ENCODE assay signal across 8 cellular contexts in the genomic region with DNA sequence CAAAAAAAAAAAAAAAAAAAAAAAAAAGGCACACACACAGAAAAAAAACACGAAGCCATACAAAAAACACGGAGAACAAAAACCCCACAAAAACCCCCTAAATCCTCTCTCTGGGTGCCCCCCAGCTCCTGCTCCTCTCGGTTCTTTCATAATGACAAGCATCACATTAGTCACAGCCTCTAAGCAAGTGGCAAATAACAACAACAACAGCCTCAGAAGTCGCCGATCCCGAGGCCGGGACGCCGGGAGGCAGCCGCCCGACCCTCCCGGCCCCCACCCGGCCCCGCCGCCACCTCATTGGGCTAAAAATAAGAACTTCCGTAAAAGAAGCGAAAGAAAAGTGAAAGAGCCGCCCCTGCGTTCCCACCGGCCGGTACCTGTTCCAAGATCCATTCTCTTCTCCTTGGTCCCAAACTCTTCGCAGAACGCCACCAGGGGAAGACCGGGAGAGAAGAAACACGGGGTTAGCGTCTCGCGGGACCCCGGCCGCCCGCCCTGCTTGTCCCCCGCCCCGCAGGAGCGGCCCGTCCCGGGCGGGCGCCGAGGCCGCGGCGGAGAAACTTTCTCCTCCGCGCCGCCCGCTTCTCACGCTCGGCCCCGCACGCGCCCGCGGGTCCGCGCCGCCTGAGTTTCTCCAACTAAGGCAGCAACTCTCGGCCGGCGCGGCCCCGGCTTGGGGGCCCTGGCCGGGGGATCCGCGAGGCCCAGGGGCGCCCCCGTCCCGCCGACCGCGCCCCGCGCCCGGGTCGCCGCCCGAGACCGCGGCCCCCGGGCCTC.
DNase-seq lines count a peak whose midpoint lies in the region; ATAC-seq and TF ChIP-seq lines count a peak whose summit lies in the region.

No MANE protein-coding gene starts in this region.

- no peak overlapping the region for H3K27ac ChIP-seq in ACC112 (ENCODE audit: low read depth, low read length)
- peak overlapping the region; percentile 76 for H3K27ac ChIP-seq in muscle layer of duodenum (ENCODE audit: low read length)
- H3K27ac ChIP-seq in tibial nerve = peak overlapping the region in 3 of 4 donors; percentile 50 to 81 (median 81)

- TF ChIP-seq CTCF in tibial nerve (IDR thresholded peaks at IDR 0.05) = no peak

- peaks cover 5% of the 10 kb centered on the region for H3K4me1 ChIP-seq in ACC112 (ENCODE audit: control insufficient read depth, insufficient read depth, low read length, unreplicated experiment)
- H3K4me1 ChIP-seq in muscle layer of duodenum (ENCODE audit: control insufficient read depth in 1 of 2, insufficient read depth in 2 of 2, low read length in 2 of 2) = peaks cover 9 to 41% of the 10 kb centered on the region in 2 donors
- H3K4me1 ChIP-seq in tibial nerve = peaks cover 0 to 24% (median 11%) of the 10 kb centered on the region in 4 donors

- H3K79me2 ChIP-seq in ACC112 (ENCODE audit: control insufficient read depth, insufficient read depth, low read length, unreplicated experiment) = no peaks in the 10 kb centered on the region

- H3K9me3 ChIP-seq in muscle layer of duodenum (ENCODE audit: control insufficient read depth in 1 of 2, low read length in 2 of 2) = no peaks in the 10 kb centered on the region
- no peaks in the 10 kb centered on the region for H3K9me3 ChIP-seq in tibial nerve

- H3K27me3 ChIP-seq in ACC112 (ENCODE audit: insufficient read depth, low read length) (peaks cover 10% of the 10 kb centered on the region), muscle layer of duodenum (ENCODE audit: low read depth, low read length) (no peaks in the 10 kb centered on the region), tibial nerve (no peaks in the 10 kb centered on the region)

- H2AFZ ChIP-seq in ACC112 (ENCODE audit: low read length, unreplicated experiment) = peak overlapping the region; percentile 90

- peak; percentile 18 for ATAC-seq in GM18868 (IDR thresholded peaks at IDR 0.05; ENCODE audit: unreplicated experiment)

- TF ChIP-seq POLR2A in tibial nerve (IDR thresholded peaks at IDR 0.05) = no peak

- 1 to 3% methylated on average over 46 to 57 of the region's 79 CpGs for WGBS in tibial nerve, 2 donors

- DNase-seq in LHCN-M2 (ENCODE audit: low read depth) (peak; percentile 3), tibial nerve (ENCODE audit: low spot score in 2 of 2) (no peak), SK-N-DZ (ENCODE audit: low spot score) (no peak)
- DNase-seq in activated CD4-positive, alpha-beta T cell treated with anti-CD3 and anti-CD28 coated beads for 1 hour = peak; percentile 15
- DNase-seq in effector CD4-positive, alpha-beta T cell = peak; percentile 39

- no peaks in the 10 kb centered on the region for H3K36me3 ChIP-seq in ACC112 (ENCODE audit: insufficient read depth, low read length)
- no peaks in the 10 kb centered on the region for H3K36me3 ChIP-seq in muscle layer of duodenum (ENCODE audit: control insufficient read depth in 1 of 2, insufficient read depth in 2 of 2, low read length in 2 of 2)
- no peaks in the 10 kb centered on the region for H3K36me3 ChIP-seq in tibial nerve

- TF ChIP-seq EP300 in tibial nerve (IDR thresholded peaks at IDR 0.05) = no peak

- peak overlapping the region; percentile 96 for H3K4me3 ChIP-seq in ACC112 (ENCODE audit: low read depth, low read length)
- peak overlapping the region; percentile 59 to 75 for H3K4me3 ChIP-seq in muscle layer of duodenum (ENCODE audit: low read depth in 1 of 2, low read length in 2 of 2)
- H3K4me3 ChIP-seq in tibial nerve = peak overlapping the region; percentile 57 to 85 (median 75)

Comparison
In these comparisons a context has a peak if more than half of its experiments do, and no peak if none do; other contexts are left out.
1. DNase-seq: peak in LHCN-M2 (single experiment), activated CD4-positive, alpha-beta T cell treated with anti-CD3 and anti-CD28 coated beads for 1 hour (single experiment) and effector CD4-positive, alpha-beta T cell (single experiment); none in tibial nerve (0 of 2) and SK-N-DZ (single experiment).
2. Peak in every context shown above with its lines, with median percentiles within 50 percentile points of each other: H3K4me3 ChIP-seq.